8 cellular contexts compared by ENCODE assay signal in genomic region chr5:161547573-161548471, GRCh38. TPM values are rescaled to one million over a fixed set of nuclear protein-coding genes. Genes with fewer than 3 reads are reported as not detected.
A peak's percentile ranks its signal among the peaks of the same experiment; 100 is the strongest.
DNase-seq lines count a peak whose midpoint lies in the region; TF ChIP-seq lines count a peak whose summit lies in the region.

No MANE protein-coding gene starts in this region.

- H3K9me3 Mint-ChIP-seq in MCF 10A (ENCODE audit: unreplicated experiment) (peaks cover 8% of the 10 kb centered on the region), mesothelial cell of epicardium (peaks cover 7% of the 10 kb centered on the region)

- intact Hi-C loops in MCF 10A (cut with micrococcal nuclease) (loop anchor here (5.0 to 10.0 kb wide), 4 partner anchors 304 to 1857 kb away; no protein-coding TSS in a partner anchor), vagina (cut with DNase I) (no loop called here), prostate gland (cut with DNase I) (loop anchor here (10.0 kb wide), 1 partner anchor 1857 kb away; no protein-coding TSS in a partner anchor)

- H3K36me3 ChIP-seq in H7 (replicated peaks; ENCODE audit: control insufficient read depth, insufficient read depth, low read length) (no peaks in the 10 kb centered on the region), vagina (no peaks in the 10 kb centered on the region), prostate gland (no peaks in the 10 kb centered on the region)

- DNase-seq in AG08396 (ENCODE audit: low spot score) (peak; percentile 8), H7 (peak; percentile 69), MCF 10A (ENCODE audit: unreplicated experiment) (no peak), mesothelial cell of epicardium (ENCODE audit: low spot score in 2 of 2, unreplicated experiment in 2 of 2) (peak; percentile 22 to 43), vagina (ENCODE audit: extremely low spot score in 2 of 2) (no peak), prostate gland (ENCODE audit: low spot score) (no peak)
- DNase-seq in activated CD4-positive, CD25-positive, alpha-beta regulatory T cell (lab: John Stamatoyannopoulos, UW): no peak
- DNase-seq in stimulated activated CD4-positive, alpha-beta T cell treated with anti-CD3 and anti-CD28 coated beads, Interleukin-15, amount 100 ng/mL, for 24 hours: no peak

- peak overlapping the region; percentile 58 for H3K4me3 ChIP-seq in H7 (ENCODE audit: insufficient read depth, low read depth, low read length)
- H3K4me3 ChIP-seq in vagina: peak overlapping the region; percentile 28 to 40
- peak overlapping the region in 1 of 2 donors; percentile 11 for H3K4me3 ChIP-seq in prostate gland

- peaks cover 15% of the 10 kb centered on the region for H3K4me1 ChIP-seq in vagina
- no peaks in the 10 kb centered on the region for H3K4me1 ChIP-seq in prostate gland (replicated peaks)

- H3K4me1 Mint-ChIP-seq in MCF 10A (ENCODE audit: insufficient read depth, unreplicated experiment) (peaks cover 11% of the 10 kb centered on the region), mesothelial cell of epicardium (peaks cover 24% of the 10 kb centered on the region)

- TF ChIP-seq CTCF in MCF 10A (IDR thresholded peaks at IDR 0.05; ENCODE audit: unreplicated experiment) (no peak), mesothelial cell of epicardium (IDR thresholded peaks at IDR 0.05; ENCODE audit: unreplicated experiment) (no peak), vagina (IDR thresholded peaks at IDR 0.05) (no peak), prostate gland (IDR thresholded peaks at IDR 0.05) (no peak)

- H3K9me3 ChIP-seq in vagina (no peaks in the 10 kb centered on the region), prostate gland (no peaks in the 10 kb centered on the region)

- CTCF ChIA-PET in MCF 10A (lab: Yijun Ruan, JAX): interaction anchor here (0.6 to 1.4 kb wide), 4 partner anchors 427 to 1800 kb away, joined by 3 to 4 read pairs (median 4); no protein-coding TSS in a partner anchor

- H3K36me3 Mint-ChIP-seq in MCF 10A (ENCODE audit: insufficient read depth, unreplicated experiment): no peaks in the 10 kb centered on the region
- H3K36me3 Mint-ChIP-seq in mesothelial cell of epicardium: no peaks in the 10 kb centered on the region

- H3K27ac Mint-ChIP-seq in MCF 10A (ENCODE audit: low read depth, unreplicated experiment) (no peak overlapping the region), mesothelial cell of epicardium (no peak overlapping the region)

- no TSS peak for BruUV-seq in MCF 10A (replicated peaks; lab: Mats Ljungman, UMichigan)

- TF ChIP-seq POLR2A in vagina (IDR thresholded peaks at IDR 0.05) (no peak), prostate gland (IDR thresholded peaks at IDR 0.05) (no peak)

- H3K27me3 ChIP-seq in H7 (ENCODE audit: control insufficient read depth, insufficient read depth, low read length) (peaks cover 57% of the 10 kb centered on the region), vagina (no peaks in the 10 kb centered on the region), prostate gland (replicated peaks; ENCODE audit: insufficient read depth) (peaks cover 21% of the 10 kb centered on the region)

- peaks cover 67% of the 10 kb centered on the region for H3K27me3 Mint-ChIP-seq in MCF 10A (ENCODE audit: insufficient read depth, unreplicated experiment)
- peaks cover 89% of the 10 kb centered on the region for H3K27me3 Mint-ChIP-seq in mesothelial cell of epicardium (ENCODE audit: low read depth)

- POLR2A ChIA-PET in MCF 10A (lab: Yijun Ruan, JAX): no interaction called here

- H3K27ac ChIP-seq in vagina: no peak overlapping the region
- H3K27ac ChIP-seq in prostate gland: no peak overlapping the region

- WGBS in prostate gland: 2% methylated on average over 53 of the region's 73 CpGs

- H3K4me3 Mint-ChIP-seq in MCF 10A (ENCODE audit: unreplicated experiment) (peak overlapping the region; percentile 76), mesothelial cell of epicardium (peak overlapping the region; percentile 72)

RNA-seq across cellular contexts. Expression of gene GABRB2, which starts 1.3 kb away (rescaled TPM):
- 4.7 and 5.3 TPM in 2 replicates for total RNA-seq in H7 (2014; rRNA removed; shearing (Covaris generic))
- total RNA-seq in MCF 10A (2022) (not detected in 2 replicates), mesothelial cell of epicardium (0.75 to 0.78 TPM (median 0.76 TPM) in 3 replicates), vagina (under 0.01 TPM), prostate gland (1 to 10 TPM in 1 of 2 donors, not detected in 1; 1.1 TPM)

Comparison
In these comparisons a context has a peak if more than half of its experiments do, and no peak if none do; other contexts are left out.
1. DNase-seq: peak in AG08396 (single experiment), H7 (single experiment) and mesothelial cell of epicardium (2 of 2); none in MCF 10A (single experiment), vagina (0 of 2), prostate gland (single experiment), activated CD4-positive, CD25-positive, alpha-beta regulatory T cell (0 of 4) and stimulated activated CD4-positive, alpha-beta T cell treated with anti-CD3 and anti-CD28 coated beads, Interleukin-15, amount 100 ng/mL, for 24 hours (single experiment).